ENCODE assay signal across 8 cellular contexts in the genomic region with DNA sequence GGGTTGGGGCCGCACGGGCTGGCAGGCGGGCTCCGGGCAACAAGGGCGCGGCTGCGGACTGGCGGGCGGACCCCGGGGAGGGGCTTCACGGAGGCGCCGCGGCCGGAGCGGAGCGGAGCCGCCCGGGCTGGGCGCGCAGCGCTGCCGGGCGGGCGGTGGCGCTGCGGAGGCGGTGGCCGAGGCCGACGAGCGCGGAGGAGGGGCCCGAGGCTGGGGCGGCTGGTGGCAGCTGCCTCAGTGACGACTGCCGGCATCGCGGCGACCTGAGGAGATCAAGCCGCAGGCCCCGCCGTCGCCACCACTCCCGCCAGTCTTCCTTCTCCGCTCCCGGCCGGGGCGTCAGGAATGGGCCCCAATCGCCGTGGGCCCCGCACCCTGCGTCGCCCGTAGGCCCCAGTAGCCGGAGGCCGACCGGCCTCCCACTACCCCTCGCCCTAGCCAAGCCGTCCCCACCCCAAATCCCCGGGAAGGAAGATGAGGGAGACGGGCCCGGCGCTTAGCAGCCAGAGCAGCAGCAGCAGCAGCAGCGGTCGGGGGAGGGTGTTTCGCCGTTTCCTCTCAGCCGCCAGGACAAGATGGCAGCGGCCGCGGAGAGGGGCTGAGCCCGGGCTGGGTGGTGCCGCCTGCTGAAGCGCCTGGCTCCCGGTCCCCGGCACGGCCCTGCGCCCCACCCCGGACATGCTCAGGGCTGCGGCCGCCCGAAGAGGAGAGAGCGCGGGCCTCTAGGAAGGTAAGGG. TPM values are rescaled to one million over a fixed set of nuclear protein-coding genes. Genes with fewer than 3 reads are reported as not detected.
DNase-seq lines count a peak whose midpoint lies in the region; ATAC-seq and TF ChIP-seq lines count a peak whose summit lies in the region.

A gene (plus strand): TSS at position 222 of the 737 bp plus-strand sequence.

- H3K9me3 ChIP-seq in HUES6 (ENCODE audit: control insufficient read depth, insufficient read depth, low read depth, low read length) (no peaks in the 10 kb centered on the region), muscle layer of duodenum (ENCODE audit: control insufficient read depth in 1 of 2, low read length in 2 of 2) (no peaks in the 10 kb centered on the region)

- H3K36me3 ChIP-seq in HUES6 (ENCODE audit: control insufficient read depth, insufficient read depth, low read length) = no peaks in the 10 kb centered on the region
- peaks cover 0 to 19% of the 10 kb centered on the region in 2 donors for H3K36me3 ChIP-seq in muscle layer of duodenum (ENCODE audit: control insufficient read depth in 1 of 2, insufficient read depth in 2 of 2, low read length in 2 of 2)

- peak within 1 kb of the TSS; percentile 98 for H3K4me3 ChIP-seq in HUES6 (ENCODE audit: low read depth, low read length)
- peak within 1 kb of the TSS; percentile 89 to 99 for H3K4me3 ChIP-seq in muscle layer of duodenum (ENCODE audit: low read depth in 1 of 2, low read length in 2 of 2)

- ATAC-seq in GM21423 (IDR thresholded peaks at IDR 0.05; ENCODE audit: unreplicated experiment) (peak; percentile 79), esophagus mucosa (peak; percentile 89)
- peak; percentile 73 to 76 for ATAC-seq in activated T-cell treated with anti-CD3 and anti-CD28 coated beads, Interleukin-2, amount 50 U/mL, for 4 hours

- H3K27me3 ChIP-seq in HUES6 (ENCODE audit: control insufficient read depth, insufficient read depth, low read length) = no peaks in the 10 kb centered on the region
- no peaks in the 10 kb centered on the region for H3K27me3 ChIP-seq in muscle layer of duodenum (ENCODE audit: low read depth, low read length)

- H3K4me3 Mint-ChIP-seq in activated T-cell treated with anti-CD3 and anti-CD28 coated beads, Interleukin-2, amount 50 U/mL, for 4 hours = peak within 1 kb of the TSS; percentile 99

- H3K9ac ChIP-seq in HUES6 (ENCODE audit: low read length) = peak within 1 kb of the TSS; percentile 98

- H3K27ac ChIP-seq in HUES6 (ENCODE audit: low read depth, low read length) = peak within 1 kb of the TSS; percentile 95
- H3K27ac ChIP-seq in muscle layer of duodenum (ENCODE audit: low read length) = peak within 1 kb of the TSS; percentile 100

- DNase-seq in DMS114 treated with DMSO at 0.1 percent for 48 hours (lab: John Stamatoyannopoulos, UW; ENCODE audit: unreplicated experiment) = peak; percentile 40
- DNase-seq in activated T-cell treated with anti-CD3 and anti-CD28 coated beads, Interleukin-2, amount 50 U/mL, for 4 hours = peak; percentile 61
- peak; percentile 45 for DNase-seq in stimulated activated CD8-positive, alpha-beta memory T cell treated with anti-CD3 and anti-CD28 coated beads, Interleukin-7, amount 100 ng/mL, for 24 hours (ENCODE audit: low read depth)

- peaks cover 3% of the 10 kb centered on the region for H3K36me3 Mint-ChIP-seq in activated T-cell treated with anti-CD3 and anti-CD28 coated beads, Interleukin-2, amount 50 U/mL, for 4 hours (ENCODE audit: insufficient read depth)

- peaks cover 36% of the 10 kb centered on the region for H3K4me1 Mint-ChIP-seq in activated T-cell treated with anti-CD3 and anti-CD28 coated beads, Interleukin-2, amount 50 U/mL, for 4 hours (ENCODE audit: low read depth)

- H3K27me3 Mint-ChIP-seq in activated T-cell treated with anti-CD3 and anti-CD28 coated beads, Interleukin-2, amount 50 U/mL, for 4 hours (ENCODE audit: low read depth) = no peaks in the 10 kb centered on the region

- H3K9me3 Mint-ChIP-seq in activated T-cell treated with anti-CD3 and anti-CD28 coated beads, Interleukin-2, amount 50 U/mL, for 4 hours = peaks cover 5% of the 10 kb centered on the region

- H3K4me1 ChIP-seq in HUES6 (ENCODE audit: control insufficient read depth, insufficient read depth, low read length) = peaks cover 11% of the 10 kb centered on the region; the same call in 1 of the 2 replicates
- peaks cover 12 to 16% of the 10 kb centered on the region in 2 donors for H3K4me1 ChIP-seq in muscle layer of duodenum (ENCODE audit: control insufficient read depth in 1 of 2, insufficient read depth in 2 of 2, low read length in 2 of 2)

TF ChIP-seq in PFSK-1, 5 proteins besides CTCF, POLR2A, EP300 and RAD21:
- TF ChIP-seq, protein P1, sequence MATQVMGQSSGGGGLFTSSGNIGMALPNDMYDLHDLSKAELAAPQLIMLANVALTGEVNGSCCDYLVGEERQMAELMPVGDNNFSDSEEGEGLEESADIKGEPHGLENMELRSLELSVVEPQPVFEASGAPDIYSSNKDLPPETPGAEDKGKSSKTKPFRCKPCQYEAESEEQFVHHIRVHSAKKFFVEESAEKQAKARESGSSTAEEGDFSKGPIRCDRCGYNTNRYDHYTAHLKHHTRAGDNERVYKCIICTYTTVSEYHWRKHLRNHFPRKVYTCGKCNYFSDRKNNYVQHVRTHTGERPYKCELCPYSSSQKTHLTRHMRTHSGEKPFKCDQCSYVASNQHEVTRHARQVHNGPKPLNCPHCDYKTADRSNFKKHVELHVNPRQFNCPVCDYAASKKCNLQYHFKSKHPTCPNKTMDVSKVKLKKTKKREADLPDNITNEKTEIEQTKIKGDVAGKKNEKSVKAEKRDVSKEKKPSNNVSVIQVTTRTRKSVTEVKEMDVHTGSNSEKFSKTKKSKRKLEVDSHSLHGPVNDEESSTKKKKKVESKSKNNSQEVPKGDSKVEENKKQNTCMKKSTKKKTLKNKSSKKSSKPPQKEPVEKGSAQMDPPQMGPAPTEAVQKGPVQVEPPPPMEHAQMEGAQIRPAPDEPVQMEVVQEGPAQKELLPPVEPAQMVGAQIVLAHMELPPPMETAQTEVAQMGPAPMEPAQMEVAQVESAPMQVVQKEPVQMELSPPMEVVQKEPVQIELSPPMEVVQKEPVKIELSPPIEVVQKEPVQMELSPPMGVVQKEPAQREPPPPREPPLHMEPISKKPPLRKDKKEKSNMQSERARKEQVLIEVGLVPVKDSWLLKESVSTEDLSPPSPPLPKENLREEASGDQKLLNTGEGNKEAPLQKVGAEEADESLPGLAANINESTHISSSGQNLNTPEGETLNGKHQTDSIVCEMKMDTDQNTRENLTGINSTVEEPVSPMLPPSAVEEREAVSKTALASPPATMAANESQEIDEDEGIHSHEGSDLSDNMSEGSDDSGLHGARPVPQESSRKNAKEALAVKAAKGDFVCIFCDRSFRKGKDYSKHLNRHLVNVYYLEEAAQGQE (IDR thresholded peaks at IDR 0.05; ENCODE audit: insufficient read depth in 1 of 2, low read depth in 2 of 2, low read length in 2 of 2) = 0 out of 4 replicates have a peak, but pooled peaks of 1 of the 2 experiments have one; percentile 4
- TF ChIP-seq TAF1 (IDR thresholded peaks at IDR 0.05; ENCODE audit: borderline replicate concordance, insufficient read depth, low read length) (no peak), FOXP2 (optimal IDR thresholded peaks at IDR 0.05; ENCODE audit: borderline replicate concordance, extremely low read depth, extremely low read length, insufficient read depth) (peak; percentile 30), SIN3A (IDR thresholded peaks at IDR 0.05; ENCODE audit: borderline replicate concordance, insufficient read depth, low read length) (no peak), POLR2AphosphoS5 (IDR thresholded peaks at IDR 0.05; ENCODE audit: low read depth, low read length) (peak; percentile 12; the same call in 1 of the 2 replicates)
TF ChIP-seq in PFSK-1: peak in this region for 3.

RNA-seq across cellular contexts. Expression of the gene that starts here (rescaled TPM):
- 6.1 TPM for polyA plus RNA-seq in PFSK-1 (2012; ENCODE audit: insufficient read length, low read depth)
- total RNA-seq in activated T-cell treated with anti-CD3 and anti-CD28 coated beads, Interleukin-2, amount 50 U/mL, for 4 hours = 10 to 100 TPM; 34.6 to 39.3 (median 34.7) TPM
- total RNA-seq in esophagus mucosa = 61.4 TPM

Comparison
In these comparisons a context has a peak if more than half of its experiments do, and no peak if none do; other contexts are left out.
1. Peak in every context shown above with its lines: DNase-seq, ATAC-seq, H3K4me3 ChIP-seq and H3K27ac ChIP-seq.